12 cellular contexts compared by ENCODE assay signal in genomic region chr3:148999806-149000205, GRCh38. TPM values are rescaled to one million over a fixed set of nuclear protein-coding genes. Genes with fewer than 3 reads are reported as not detected.
DNase-seq lines count a peak whose midpoint lies in the region; ATAC-seq lines count a peak whose summit lies in the region.
"Had no signal": no experiment of that assay in that cellular context is flagged by ENCODE, and none has a peak within 500 bp of the region (broad histone marks: within the 10 kb centered on the region; RNA-seq: fewer than 3 reads in every experiment).

No MANE protein-coding gene starts in this region.

- peak overlapping the region; percentile 23 for H3K27ac Mint-ChIP-seq in activated T-helper 1 cell treated with anti-CD3 and anti-CD28 coated beads, Interleukin-12 subunit alpha, Interleukin-12 subunit beta, Interleukin-2, Interleukin-4 antibody, amounts not matched to agents 30 ng/mL and 10 ng/mL and 1 ng/mL, durations not matched to agents 14 hours and 24 hours and 36 hours

- peaks cover 59% of the 10 kb centered on the region for H3K4me1 Mint-ChIP-seq in activated T-helper 1 cell treated with anti-CD3 and anti-CD28 coated beads, Interleukin-12 subunit alpha, Interleukin-12 subunit beta, Interleukin-2, Interleukin-4 antibody, amounts not matched to agents 30 ng/mL and 10 ng/mL and 1 ng/mL, durations not matched to agents 14 hours and 24 hours and 36 hours (ENCODE audit: low read depth)

- no peaks in the 10 kb centered on the region for H3K9me3 Mint-ChIP-seq in activated T-helper 1 cell treated with anti-CD3 and anti-CD28 coated beads, Interleukin-12 subunit alpha, Interleukin-12 subunit beta, Interleukin-2, Interleukin-4 antibody, amounts not matched to agents 30 ng/mL and 10 ng/mL and 1 ng/mL, durations not matched to agents 14 hours and 24 hours and 36 hours

- ATAC-seq in GM19035 (IDR thresholded peaks at IDR 0.05; ENCODE audit: unreplicated experiment) (peak; percentile 51), HG02852 (IDR thresholded peaks at IDR 0.05; ENCODE audit: unreplicated experiment) (peak; percentile 52), GM19351 (IDR thresholded peaks at IDR 0.05; ENCODE audit: unreplicated experiment) (no peak)
- ATAC-seq: stimulated activated naive CD8-positive, alpha-beta T cell treated with anti-CD3 and anti-CD28 coated beads, Interleukin-15, Interleukin-2, amounts not matched to agents 100 U/mL and 50 U/mL, for 24 hours had no signal

- no peak overlapping the region for H3K4me3 Mint-ChIP-seq in activated T-helper 1 cell treated with anti-CD3 and anti-CD28 coated beads, Interleukin-12 subunit alpha, Interleukin-12 subunit beta, Interleukin-2, Interleukin-4 antibody, amounts not matched to agents 30 ng/mL and 10 ng/mL and 1 ng/mL, durations not matched to agents 14 hours and 24 hours and 36 hours

- intact Hi-C loops in activated T-helper 1 cell treated with anti-CD3 and anti-CD28 coated beads, Interleukin-12 subunit alpha, Interleukin-12 subunit beta, Interleukin-2, Interleukin-4 antibody, amounts not matched to agents 30 ng/mL and 10 ng/mL and 1 ng/mL, durations not matched to agents 14 hours and 24 hours and 36 hours (cut with micrococcal nuclease): loop anchor here (1.0 kb wide), 1 partner anchor 8 kb away; no protein-coding TSS in a partner anchor

- DNase-seq in activated T-helper 1 cell treated with anti-CD3 and anti-CD28 coated beads, Interleukin-12 subunit alpha, Interleukin-12 subunit beta, Interleukin-2, Interleukin-4 antibody, amounts not matched to agents 30 ng/mL and 10 ng/mL and 1 ng/mL, durations not matched to agents 14 hours and 24 hours and 36 hours (ENCODE audit: low spot score): no peak
- DNase-seq in myocyte (ENCODE audit: low read depth) (peak; percentile 46), GM19238 (ENCODE audit: insufficient read length, low spot score) (no peak), NCI-H128 (lab: John Stamatoyannopoulos, UW; ENCODE audit: unreplicated experiment) (no peak), HPDE6-E6E7 (ENCODE audit: extremely low spot score) (no peak)
- DNase-seq: activated CD4-positive, alpha-beta T cell treated with anti-CD3 and anti-CD28 coated beads, Interleukin-2, amount 50 U/mL, for 1 hour; NCI-H1436; stimulated activated CD4-positive, alpha-beta T cell treated with anti-CD3 and anti-CD28 coated beads, Interleukin-2, amount 100 ng/mL, for 24 hours; stimulated activated naive CD8-positive, alpha-beta T cell treated with anti-CD3 and anti-CD28 coated beads, Interleukin-15, Interleukin-2, amounts not matched to agents 100 U/mL and 50 U/mL, for 24 hours had no signal

- H3K36me3 Mint-ChIP-seq in activated T-helper 1 cell treated with anti-CD3 and anti-CD28 coated beads, Interleukin-12 subunit alpha, Interleukin-12 subunit beta, Interleukin-2, Interleukin-4 antibody, amounts not matched to agents 30 ng/mL and 10 ng/mL and 1 ng/mL, durations not matched to agents 14 hours and 24 hours and 36 hours (ENCODE audit: low read depth): peaks cover 57% of the 10 kb centered on the region

- H3K27me3 Mint-ChIP-seq in activated T-helper 1 cell treated with anti-CD3 and anti-CD28 coated beads, Interleukin-12 subunit alpha, Interleukin-12 subunit beta, Interleukin-2, Interleukin-4 antibody, amounts not matched to agents 30 ng/mL and 10 ng/mL and 1 ng/mL, durations not matched to agents 14 hours and 24 hours and 36 hours (ENCODE audit: insufficient read depth): no peaks in the 10 kb centered on the region

RNA-seq across cellular contexts. Expression of gene GYG1, which starts 8.5 kb away (rescaled TPM):
- total RNA-seq in activated T-helper 1 cell treated with anti-CD3 and anti-CD28 coated beads, Interleukin-12 subunit alpha, Interleukin-12 subunit beta, Interleukin-2, Interleukin-4 antibody, amounts not matched to agents 30 ng/mL and 10 ng/mL and 1 ng/mL, durations not matched to agents 14 hours and 24 hours and 36 hours: 33.6 and 34.1 TPM in 2 replicates
- 41.0 and 76.3 TPM in 2 replicates for total RNA-seq in myocyte
- polyA plus RNA-seq in myocyte (2012): 58.6 TPM
